ENCODE assay signal across 9 cellular contexts in the genomic region with DNA sequence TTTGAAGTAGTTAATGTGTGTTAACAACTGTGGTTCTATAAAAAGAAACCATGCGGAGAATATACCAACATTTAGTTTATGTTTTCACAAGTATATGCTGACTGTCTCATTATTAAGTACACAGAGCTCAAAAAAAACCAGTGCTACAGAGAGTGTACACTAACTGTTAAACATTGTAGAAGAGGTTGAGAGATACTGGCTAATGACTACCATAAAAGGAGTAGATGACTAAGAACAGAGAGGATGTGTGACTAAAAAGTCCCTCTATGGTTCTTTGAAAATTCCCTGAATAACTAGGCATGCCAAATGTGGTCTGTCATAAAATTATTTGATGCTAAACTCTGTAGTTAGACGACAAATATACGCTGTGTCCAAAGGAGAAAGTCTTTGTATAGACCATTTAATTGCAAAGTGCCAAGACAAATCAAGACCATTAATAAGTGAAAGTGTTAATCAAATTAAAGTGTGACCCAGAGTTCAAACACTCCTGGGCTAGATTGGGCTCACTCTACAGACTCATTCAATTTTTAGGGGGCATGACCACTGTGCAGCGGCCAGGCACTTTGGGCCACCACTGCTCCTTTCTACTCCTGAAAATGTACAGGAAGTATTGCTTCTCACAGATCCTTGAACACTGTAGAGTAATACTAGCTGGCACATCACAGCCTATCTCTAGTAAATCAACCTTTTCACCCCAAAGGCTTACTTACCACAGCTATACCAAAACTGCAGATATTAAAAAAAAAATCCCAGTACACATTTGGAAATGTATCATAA. TPM values are rescaled to one million over a fixed set of nuclear protein-coding genes. Genes with fewer than 3 reads are reported as not detected.
DNase-seq lines count a peak whose midpoint lies in the region; ATAC-seq and TF ChIP-seq lines count a peak whose summit lies in the region.
"Had no signal": no experiment of that assay in that cellular context is flagged by ENCODE, and none has a peak within 500 bp of the region (broad histone marks: within the 10 kb centered on the region; RNA-seq: fewer than 3 reads in every experiment).

No MANE protein-coding gene starts in this region.

- peaks cover 23% of the 10 kb centered on the region for H3K4me1 ChIP-seq in CD4-positive, CD25-positive, alpha-beta regulatory T cell (ENCODE audit: control insufficient read depth, insufficient read depth, low read length, poor library complexity, severe bottlenecking)
- H3K4me1 ChIP-seq in testis (peaks cover 7% of the 10 kb centered on the region), tibial nerve (peaks cover 0 to 18% (median 0%) of the 10 kb centered on the region in 4 donors)

- peak overlapping the region; percentile 43 for H3K4me3 ChIP-seq in CD4-positive, CD25-positive, alpha-beta regulatory T cell (ENCODE audit: low read depth, low read length)
- H3K4me3 ChIP-seq in testis (no peak overlapping the region), tibial nerve (no peak overlapping the region)

- no peaks in the 10 kb centered on the region for H3K9me3 ChIP-seq in CD4-positive, CD25-positive, alpha-beta regulatory T cell (ENCODE audit: control insufficient read depth in 2 of 2, low read length in 2 of 2)
- H3K9me3 ChIP-seq in testis, result no peaks in the 10 kb centered on the region
- H3K9me3 ChIP-seq in tibial nerve, result no peaks in the 10 kb centered on the region

- DNase-seq in CD4-positive, CD25-positive, alpha-beta regulatory T cell, result peak in 1 of 3 donors; percentile 64
- DNase-seq in activated naive CD8-positive, alpha-beta T cell treated with anti-CD3 and anti-CD28 coated beads, Interleukin-2, amount 50 U/mL, for 24 hours, result no peak
- DNase-seq in osteocyte (ENCODE audit: extremely low spot score, unreplicated experiment), result no peak
- DNase-seq in testis, result no peak
- no peak for DNase-seq in tibial nerve (ENCODE audit: low spot score in 2 of 2)
- DNase-seq in Right ventricle myocardium superior, result no peak
- DNase-seq: left cardiac atrium had no signal

- H3K4me3 Mint-ChIP-seq in CD4-positive, CD25-positive, alpha-beta regulatory T cell, result peak overlapping the region in 3 of 4 donors; percentile 7 to 65 (median 40)
- H3K4me3 Mint-ChIP-seq in activated naive CD8-positive, alpha-beta T cell treated with anti-CD3 and anti-CD28 coated beads, Interleukin-2, amount 50 U/mL, for 24 hours, result peak overlapping the region; percentile 54
- H3K4me3 Mint-ChIP-seq in osteocyte (ENCODE audit: unreplicated experiment), result no peak overlapping the region

- H3K4me1 Mint-ChIP-seq in CD4-positive, CD25-positive, alpha-beta regulatory T cell, result peaks cover 23 to 43% (median 36%) of the 10 kb centered on the region in 4 donors
- peaks cover 54% of the 10 kb centered on the region for H3K4me1 Mint-ChIP-seq in activated naive CD8-positive, alpha-beta T cell treated with anti-CD3 and anti-CD28 coated beads, Interleukin-2, amount 50 U/mL, for 24 hours
- peaks cover 30% of the 10 kb centered on the region for H3K4me1 Mint-ChIP-seq in osteocyte (ENCODE audit: unreplicated experiment)

- intact Hi-C loops in testis (cut with DNase I; ENCODE audit: low total_unique reads) (no loop called here), Right ventricle myocardium superior (cut with DNase I) (no loop called here)

- H3K27me3 ChIP-seq in CD4-positive, CD25-positive, alpha-beta regulatory T cell (ENCODE audit: control insufficient read depth, insufficient read depth, low read length), result no peaks in the 10 kb centered on the region
- no peaks in the 10 kb centered on the region for H3K27me3 ChIP-seq in testis
- H3K27me3 ChIP-seq in tibial nerve, result no peaks in the 10 kb centered on the region

- no peaks in the 10 kb centered on the region for H3K27me3 Mint-ChIP-seq in CD4-positive, CD25-positive, alpha-beta regulatory T cell
- no peaks in the 10 kb centered on the region for H3K27me3 Mint-ChIP-seq in activated naive CD8-positive, alpha-beta T cell treated with anti-CD3 and anti-CD28 coated beads, Interleukin-2, amount 50 U/mL, for 24 hours
- H3K27me3 Mint-ChIP-seq in osteocyte (ENCODE audit: unreplicated experiment), result no peaks in the 10 kb centered on the region

- ATAC-seq in CD4-positive, CD25-positive, alpha-beta regulatory T cell (ENCODE audit: low read depth in 2 of 2), result peak; percentile 93 to 95
- ATAC-seq in GM19328 (IDR thresholded peaks at IDR 0.05; ENCODE audit: unreplicated experiment), result peak; percentile 72
- ATAC-seq in HG03196 (IDR thresholded peaks at IDR 0.05; ENCODE audit: unreplicated experiment), result peak; percentile 86
- ATAC-seq in activated naive CD8-positive, alpha-beta T cell treated with anti-CD3 and anti-CD28 coated beads, Interleukin-2, amount 50 U/mL, for 24 hours, result peak; percentile 99
- ATAC-seq in Right ventricle myocardium superior (ENCODE audit: poor library complexity), result no peak

- H3K36me3 Mint-ChIP-seq in CD4-positive, CD25-positive, alpha-beta regulatory T cell, result no peaks in the 10 kb centered on the region
- no peaks in the 10 kb centered on the region for H3K36me3 Mint-ChIP-seq in activated naive CD8-positive, alpha-beta T cell treated with anti-CD3 and anti-CD28 coated beads, Interleukin-2, amount 50 U/mL, for 24 hours (ENCODE audit: low read depth)
- no peaks in the 10 kb centered on the region for H3K36me3 Mint-ChIP-seq in osteocyte (ENCODE audit: unreplicated experiment)

- TF ChIP-seq CTCF in osteocyte (IDR thresholded peaks at IDR 0.05) (no peak), testis (IDR thresholded peaks at IDR 0.05) (no peak), tibial nerve (IDR thresholded peaks at IDR 0.05) (no peak)

- WGBS in testis, 2 donors, result 82 to 89% methylated on average over 4 of the region's 4 CpGs
- 52% methylated on average over 4 of the region's 4 CpGs for WGBS in tibial nerve, 2 donors

- H3K9me3 Mint-ChIP-seq in CD4-positive, CD25-positive, alpha-beta regulatory T cell, result no peaks in the 10 kb centered on the region
- no peaks in the 10 kb centered on the region for H3K9me3 Mint-ChIP-seq in activated naive CD8-positive, alpha-beta T cell treated with anti-CD3 and anti-CD28 coated beads, Interleukin-2, amount 50 U/mL, for 24 hours
- H3K9me3 Mint-ChIP-seq in osteocyte (ENCODE audit: unreplicated experiment), result no peaks in the 10 kb centered on the region

- H3K36me3 ChIP-seq in CD4-positive, CD25-positive, alpha-beta regulatory T cell (ENCODE audit: control insufficient read depth, insufficient read depth, low read length), result no peaks in the 10 kb centered on the region
- H3K36me3 ChIP-seq in testis (ENCODE audit: low read depth, missing control alignments), result no peaks in the 10 kb centered on the region
- no peaks in the 10 kb centered on the region for H3K36me3 ChIP-seq in tibial nerve

- peak overlapping the region; percentile 32 to 48 (median 36) for H3K27ac Mint-ChIP-seq in CD4-positive, CD25-positive, alpha-beta regulatory T cell
- peak overlapping the region; percentile 95 for H3K27ac Mint-ChIP-seq in activated naive CD8-positive, alpha-beta T cell treated with anti-CD3 and anti-CD28 coated beads, Interleukin-2, amount 50 U/mL, for 24 hours
- H3K27ac Mint-ChIP-seq in osteocyte (ENCODE audit: unreplicated experiment), result peak overlapping the region; percentile 45

- TF ChIP-seq POLR2A in testis (IDR thresholded peaks at IDR 0.05), result no peak
- no peak for TF ChIP-seq POLR2A in tibial nerve (IDR thresholded peaks at IDR 0.05)

- H3K27ac ChIP-seq in CD4-positive, CD25-positive, alpha-beta regulatory T cell (ENCODE audit: insufficient read depth, low read length, poor library complexity, severe bottlenecking), result no peak overlapping the region
- H3K27ac ChIP-seq in testis (no peak overlapping the region), tibial nerve (peak overlapping the region in 1 of 4 donors; percentile 70)

- TF ChIP-seq EP300 in tibial nerve (IDR thresholded peaks at IDR 0.05), result no peak

RNA-seq across cellular contexts. Expression of gene SERTAD2, which starts 45.1 kb away (rescaled TPM):
- total RNA-seq in CD4-positive, CD25-positive, alpha-beta regulatory T cell, result 33.5 TPM
- 1 to 10 TPM; 4.2 to 7.5 (median 5.7) TPM for polyA plus RNA-seq in CD4-positive, CD25-positive, alpha-beta regulatory T cell
- 15.5 and 17.4 TPM in 2 replicates for total RNA-seq in osteocyte
- total RNA-seq in testis, result 10 to 100 TPM; 41.4 to 41.7 TPM
- polyA plus RNA-seq in testis (ENCODE audit: insufficient read depth, low read depth, low replicate concordance), result 24.8 TPM
- 10 to 100 TPM; 15.9 to 18.8 (median 17.4) TPM for total RNA-seq in tibial nerve
- 12.8 TPM for total RNA-seq in Right ventricle myocardium superior

Comparison
In these comparisons a context has a peak if more than half of its experiments do, and no peak if none do; other contexts are left out.
1. H3K27ac Mint-ChIP-seq: peak in every context shown above with its lines; median percentile 95 in activated naive CD8-positive, alpha-beta T cell treated with anti-CD3 and anti-CD28 coated beads, Interleukin-2, amount 50 U/mL, for 24 hours; 45 in osteocyte; 36 in CD4-positive, CD25-positive, alpha-beta regulatory T cell.